ENCODE assay signal across 20 cellular contexts in the genomic region with DNA sequence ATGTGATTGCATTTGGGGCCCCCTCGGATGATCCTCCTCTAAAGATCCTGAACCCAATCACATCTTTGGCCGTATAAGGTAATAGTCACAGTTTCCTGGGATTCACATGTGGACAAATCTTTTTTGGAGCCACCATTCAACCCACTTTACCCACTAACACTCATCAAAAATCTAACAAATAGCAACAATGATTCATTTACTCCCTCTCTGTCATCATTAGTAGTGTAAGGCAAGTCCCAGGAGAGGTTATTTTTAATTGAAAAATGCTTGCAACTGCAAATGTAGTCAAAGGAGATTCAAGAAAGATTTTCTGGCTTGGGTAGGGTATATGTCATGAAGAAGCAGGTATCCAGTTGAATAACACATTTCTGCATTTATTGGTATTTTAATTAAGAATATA. TPM values are rescaled to one million over a fixed set of nuclear protein-coding genes. Genes with fewer than 3 reads are reported as not detected.
DNase-seq lines count a peak whose midpoint lies in the region; TF ChIP-seq lines count a peak whose summit lies in the region.
"Had no signal": no experiment of that assay in that cellular context is flagged by ENCODE, and none has a peak within 500 bp of the region (broad histone marks: within the 10 kb centered on the region; RNA-seq: fewer than 3 reads in every experiment).

No MANE protein-coding gene starts in this region.

- H3K9ac ChIP-seq in mammary epithelial cell (ENCODE audit: insufficient read depth, low read length): no peak overlapping the region

- in situ Hi-C loops in mammary epithelial cell (cut with MboI; ENCODE audit: low sequenced_read_pairs in 2 of 2) (no loop called here), G401 (cut with HindIII; ENCODE audit: low sequenced_read_pairs) (no loop called here)

- CTCF ChIA-PET in MCF 10A (lab: Yijun Ruan, JAX) (no interaction called here), mammary epithelial cell (lab: Charles Lee; ENCODE audit: low non-redundant PET) (no interaction called here)

- H3K9me3 Mint-ChIP-seq in MCF 10A (ENCODE audit: unreplicated experiment) (no peaks in the 10 kb centered on the region), IgD-negative memory B cell (no peaks in the 10 kb centered on the region)
- no peaks in the 10 kb centered on the region for H3K9me3 Mint-ChIP-seq in activated T-helper 2 cell treated with anti-CD3 and anti-CD28 coated beads, Interferon-gamma antibody, Interleukin-2, Interleukin-4, amounts not matched to agents 10 μg/mL and 5 μg/mL and 100 μg/mL, durations not matched to agents 14 hours and 24 hours and 36 hours
- H3K9me3 Mint-ChIP-seq: CD8-positive, alpha-beta T cell had no signal

- no peaks in the 10 kb centered on the region for H3K9me3 ChIP-seq in mammary epithelial cell (replicated peaks; ENCODE audit: insufficient read depth, low read length)

- no peak overlapping the region for H2AFZ ChIP-seq in mammary epithelial cell (ENCODE audit: low read depth, low read length)

- H3K27ac Mint-ChIP-seq in MCF 10A (ENCODE audit: low read depth, unreplicated experiment) (peak overlapping the region; percentile 89), IgD-negative memory B cell (peak overlapping the region in 2 of 3 donors; percentile 33 to 88)
- peak overlapping the region; percentile 67 for H3K27ac Mint-ChIP-seq in activated T-helper 2 cell treated with anti-CD3 and anti-CD28 coated beads, Interferon-gamma antibody, Interleukin-2, Interleukin-4, amounts not matched to agents 10 μg/mL and 5 μg/mL and 100 μg/mL, durations not matched to agents 14 hours and 24 hours and 36 hours
- H3K27ac Mint-ChIP-seq: CD8-positive, alpha-beta T cell had no signal

- H3K27me3 Mint-ChIP-seq in MCF 10A (ENCODE audit: insufficient read depth, unreplicated experiment) (no peaks in the 10 kb centered on the region), IgD-negative memory B cell (no peaks in the 10 kb centered on the region)
- H3K27me3 Mint-ChIP-seq in activated T-helper 2 cell treated with anti-CD3 and anti-CD28 coated beads, Interferon-gamma antibody, Interleukin-2, Interleukin-4, amounts not matched to agents 10 μg/mL and 5 μg/mL and 100 μg/mL, durations not matched to agents 14 hours and 24 hours and 36 hours (ENCODE audit: low read depth): no peaks in the 10 kb centered on the region

- H3K4me3 Mint-ChIP-seq in MCF 10A (ENCODE audit: unreplicated experiment) (no peak overlapping the region), IgD-negative memory B cell (no peak overlapping the region)
- no peak overlapping the region for H3K4me3 Mint-ChIP-seq in activated T-helper 2 cell treated with anti-CD3 and anti-CD28 coated beads, Interferon-gamma antibody, Interleukin-2, Interleukin-4, amounts not matched to agents 10 μg/mL and 5 μg/mL and 100 μg/mL, durations not matched to agents 14 hours and 24 hours and 36 hours (ENCODE audit: low read depth)
- H3K4me3 Mint-ChIP-seq: CD8-positive, alpha-beta T cell had no signal

- H3K4me1 Mint-ChIP-seq in MCF 10A (ENCODE audit: insufficient read depth, unreplicated experiment) (no peaks in the 10 kb centered on the region), IgD-negative memory B cell (peaks cover 22 to 27% (median 22%) of the 10 kb centered on the region in 3 donors)
- peaks cover 37% of the 10 kb centered on the region for H3K4me1 Mint-ChIP-seq in activated T-helper 2 cell treated with anti-CD3 and anti-CD28 coated beads, Interferon-gamma antibody, Interleukin-2, Interleukin-4, amounts not matched to agents 10 μg/mL and 5 μg/mL and 100 μg/mL, durations not matched to agents 14 hours and 24 hours and 36 hours (ENCODE audit: low read depth)

- no peaks in the 10 kb centered on the region for H3K27me3 ChIP-seq in mammary epithelial cell (ENCODE audit: insufficient read depth, low read length)

- H3K36me3 ChIP-seq in mammary epithelial cell (ENCODE audit: insufficient read depth, low read length): no peaks in the 10 kb centered on the region

- POLR2A ChIA-PET in MCF 10A (lab: Yijun Ruan, JAX): no interaction called here

- H3K4me1 ChIP-seq in mammary epithelial cell (ENCODE audit: insufficient read depth, low read length): no peaks in the 10 kb centered on the region

- DNase-seq in MCF 10A (ENCODE audit: unreplicated experiment) (no peak), mammary epithelial cell (no peak), RPMI8226 (no peak), G401 (ENCODE audit: low spot score) (no peak)
- no peak for DNase-seq in activated T-helper 2 cell treated with anti-CD3 and anti-CD28 coated beads, Interferon-gamma antibody, Interleukin-2, Interleukin-4, amounts not matched to agents 10 μg/mL and 5 μg/mL and 100 μg/mL, durations not matched to agents 14 hours and 24 hours and 36 hours (ENCODE audit: low spot score)
- DNase-seq in activated effector memory CD4-positive, alpha-beta T cell treated with anti-CD3 and anti-CD28 coated beads, Interleukin-2, amount 50 U/mL, for 16 hours: no peak
- DNase-seq: C1 segment of cervical spinal cord; CD8-positive, alpha-beta T cell; DMS153; GF-D8; Karpas-422; NCI-H1092; NCI-H1436; NCI-H187 treated with DMSO at 0.1 percent for 48 hours; NCI-H2107; NCI-H446 treated with DMSO at 0.1 percent for 48 hours; NCI-H526 treated with DMSO at 0.1 percent for 48 hours; OCI-M1; Right ventricle myocardium superior had no signal

- no peak overlapping the region for H3K27ac ChIP-seq in mammary epithelial cell (ENCODE audit: insufficient read depth, low read depth, low read length)

- no peak for TF ChIP-seq CTCF in MCF 10A (IDR thresholded peaks at IDR 0.05; ENCODE audit: unreplicated experiment)
- no peak for TF ChIP-seq CTCF in mammary epithelial cell (conservative IDR thresholded peaks at IDR 0.05 in 1 of 2, IDR thresholded peaks at IDR 0.05 in 1 of 2; ENCODE audit: extremely low read depth in 1 of 2, insufficient read depth in 1 of 2, low read depth in 1 of 2, low read length in 2 of 2)

- no peaks in the 10 kb centered on the region for H4K20me1 ChIP-seq in mammary epithelial cell (ENCODE audit: insufficient read depth, low read length)

- H3K36me3 Mint-ChIP-seq in MCF 10A (ENCODE audit: insufficient read depth, unreplicated experiment) (peaks cover 13% of the 10 kb centered on the region), IgD-negative memory B cell (peaks cover 4% of the 10 kb centered on the region)
- H3K36me3 Mint-ChIP-seq in activated T-helper 2 cell treated with anti-CD3 and anti-CD28 coated beads, Interferon-gamma antibody, Interleukin-2, Interleukin-4, amounts not matched to agents 10 μg/mL and 5 μg/mL and 100 μg/mL, durations not matched to agents 14 hours and 24 hours and 36 hours (ENCODE audit: low read depth): peaks cover 48% of the 10 kb centered on the region
- H3K36me3 Mint-ChIP-seq: CD8-positive, alpha-beta T cell had no signal

- H3K4me3 ChIP-seq in mammary epithelial cell (replicated peaks in 1 of 3; ENCODE audit: insufficient read depth in 1 of 3, low read depth in 2 of 3, low read length in 3 of 3): no peak overlapping the region

- no peak overlapping the region for H3K4me2 ChIP-seq in mammary epithelial cell (ENCODE audit: insufficient read depth, low read depth, low read length)

- dilution Hi-C loops in mammary epithelial cell (cut with HindIII; ENCODE audit: low sequenced_read_pairs): no loop called here

- no peaks in the 10 kb centered on the region for H3K79me2 ChIP-seq in mammary epithelial cell (ENCODE audit: insufficient read depth, low read length)

- BruUV-seq in MCF 10A (replicated peaks; lab: Mats Ljungman, UMichigan) (no TSS peak), mammary epithelial cell (replicated peaks; lab: Mats Ljungman, UMichigan) (no TSS peak)

- intact Hi-C loops in MCF 10A (cut with micrococcal nuclease): loop anchor here (5.0 kb wide), 3 partner anchors 120 to 520 kb away; a partner anchor contains a TSS
- intact Hi-C loops in mammary epithelial cell (cut with micrococcal nuclease): no loop called here
- intact Hi-C loops in activated T-helper 2 cell treated with anti-CD3 and anti-CD28 coated beads, Interferon-gamma antibody, Interleukin-2, Interleukin-4, amounts not matched to agents 10 μg/mL and 5 μg/mL and 100 μg/mL, durations not matched to agents 14 hours and 24 hours and 36 hours (cut with micrococcal nuclease): no loop called here

- 95% methylated on average over 2 of the region's 2 CpGs for WGBS in mammary epithelial cell (ENCODE audit: low coverage, missing lambda C conversion rate)

RNA-seq across cellular contexts. Expression of a gene that starts 9.9 kb away (rescaled TPM):
- total RNA-seq in MCF 10A (2022) (12.4 and 17.1 TPM in 2 replicates), mammary epithelial cell (under 1 TPM in 1 of 2 donors, not detected in 1; 0.80 TPM)
- polyA plus RNA-seq in mammary epithelial cell (0.86 TPM), IgD-negative memory B cell (8.3 TPM)
- polyA minus RNA-seq in mammary epithelial cell: not detected
- total RNA-seq in activated T-helper 2 cell treated with anti-CD3 and anti-CD28 coated beads, Interferon-gamma antibody, Interleukin-2, Interleukin-4, amounts not matched to agents 10 μg/mL and 5 μg/mL and 100 μg/mL, durations not matched to agents 14 hours and 24 hours and 36 hours: 4.7 and 6.8 TPM in 2 replicates
- 5.2 TPM in 1 of 2 replicates, not detected in the other for total RNA-seq in G401 (2014; rRNA removed; shearing (Covaris generic))
- total RNA-seq: Right ventricle myocardium superior had no signal

RNA-seq across cellular contexts. Expression of a gene that starts 58.2 kb away (rescaled TPM):
- 6.3 and 18.3 TPM in 2 replicates for total RNA-seq in MCF 10A (2022)
- total RNA-seq in mammary epithelial cell: 10 to 100 TPM in 1 of 2 donors, 1 to 10 TPM in 1; 5.2 to 12.5 TPM
- 8.2 TPM for polyA plus RNA-seq in mammary epithelial cell
- 26.6 TPM for polyA minus RNA-seq in mammary epithelial cell
- polyA plus RNA-seq in IgD-negative memory B cell: 0.08 TPM
- total RNA-seq in activated T-helper 2 cell treated with anti-CD3 and anti-CD28 coated beads, Interferon-gamma antibody, Interleukin-2, Interleukin-4, amounts not matched to agents 10 μg/mL and 5 μg/mL and 100 μg/mL, durations not matched to agents 14 hours and 24 hours and 36 hours: 73.4 and 73.5 TPM in 2 replicates
- 22.8 and 24.8 TPM in 2 replicates for total RNA-seq in G401 (2014; rRNA removed; shearing (Covaris generic))
